9 cellular contexts compared by ENCODE assay signal in the genomic region with DNA sequence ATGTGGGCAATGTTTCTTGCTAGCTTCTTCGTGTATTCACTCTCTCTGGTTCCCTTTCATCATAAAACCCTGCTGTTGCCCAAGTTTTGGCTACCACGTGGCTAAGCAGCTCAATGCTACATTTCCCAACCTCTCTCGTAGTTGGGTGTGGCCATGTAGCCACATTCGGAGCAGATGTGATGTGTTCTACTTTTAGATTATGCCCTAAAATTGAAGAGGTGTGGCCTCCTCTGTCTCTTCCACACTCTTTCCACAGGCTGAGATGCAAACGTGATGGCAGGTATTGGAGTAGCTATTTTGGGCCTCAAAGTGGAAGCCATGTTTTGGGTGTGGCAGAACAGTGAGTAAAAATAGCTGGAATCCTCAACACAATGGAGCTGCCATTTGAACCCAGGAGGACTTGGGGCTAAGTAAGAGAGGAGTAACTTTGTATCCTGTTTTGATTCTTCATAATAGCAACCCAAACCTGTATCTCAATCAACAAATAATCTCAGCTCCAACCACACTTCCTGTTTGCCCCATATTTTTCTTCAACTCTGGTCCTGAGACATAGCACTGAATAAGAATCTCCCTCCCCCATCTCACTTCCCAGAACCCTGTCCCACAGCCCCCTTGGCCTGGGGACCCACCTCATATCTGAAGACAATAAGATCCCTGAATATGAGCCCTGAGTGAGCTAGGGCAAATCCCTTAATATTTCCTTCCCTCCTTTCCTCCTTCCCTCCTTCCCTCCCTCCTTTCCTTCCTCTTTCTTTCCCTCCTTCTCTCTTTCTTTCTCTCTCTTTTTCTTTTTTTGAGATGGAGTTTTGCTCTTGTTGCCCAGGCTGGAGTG. TPM values are rescaled to one million over a fixed set of nuclear protein-coding genes. Genes with fewer than 3 reads are reported as not detected.
DNase-seq lines count a peak whose midpoint lies in the region; ATAC-seq and TF ChIP-seq lines count a peak whose summit lies in the region.
"Had no signal": no experiment of that assay in that cellular context is flagged by ENCODE, and none has a peak within 500 bp of the region (broad histone marks: within the 10 kb centered on the region; RNA-seq: fewer than 3 reads in every experiment).

No MANE protein-coding gene starts in this region.

- peak overlapping the region; percentile 56 for H3K4me3 Mint-ChIP-seq in MCF 10A (ENCODE audit: unreplicated experiment)

- no peaks in the 10 kb centered on the region for H3K27me3 Mint-ChIP-seq in MCF 10A (ENCODE audit: insufficient read depth, unreplicated experiment)

- TF ChIP-seq CTCF in MCF 10A (IDR thresholded peaks at IDR 0.05; ENCODE audit: unreplicated experiment) (no peak), mammary epithelial cell (conservative IDR thresholded peaks at IDR 0.05 in 1 of 2, IDR thresholded peaks at IDR 0.05 in 1 of 2; ENCODE audit: extremely low read depth in 1 of 2, insufficient read depth in 1 of 2, low read depth in 1 of 2, low read length in 2 of 2) (no peak), fibroblast of pulmonary artery (IDR thresholded peaks at IDR 0.05; ENCODE audit: low read length, missing control alignments) (no peak), upper lobe of left lung (IDR thresholded peaks at IDR 0.05) (no peak)

- no peak overlapping the region for H3K9ac ChIP-seq in mammary epithelial cell (ENCODE audit: insufficient read depth, low read length)

- peak overlapping the region; percentile 96 for H3K27ac Mint-ChIP-seq in MCF 10A (ENCODE audit: low read depth, unreplicated experiment)

- H3K4me1 Mint-ChIP-seq in MCF 10A (ENCODE audit: insufficient read depth, unreplicated experiment): peaks cover 53% of the 10 kb centered on the region

- dilution Hi-C loops in mammary epithelial cell (cut with HindIII; ENCODE audit: low sequenced_read_pairs): no loop called here

- H4K20me1 ChIP-seq in mammary epithelial cell (ENCODE audit: insufficient read depth, low read length): no peaks in the 10 kb centered on the region

- DNase-seq in MCF 10A (ENCODE audit: unreplicated experiment) (peak; percentile 96), mammary epithelial cell (no peak), fibroblast of pulmonary artery (ENCODE audit: low read depth) (peak; percentile 46), upper lobe of left lung (peak in 1 of 2 donors; percentile 84), NCI-H2227 (lab: John Stamatoyannopoulos, UW; ENCODE audit: unreplicated experiment) (no peak)
- DNase-seq: IMR-90 had no signal

- TF ChIP-seq EP300 in upper lobe of left lung (IDR thresholded peaks at IDR 0.05): peak in 1 of 4 donors; percentile 45

- BruUV-seq in MCF 10A (replicated peaks; lab: Mats Ljungman, UMichigan) (no TSS peak), mammary epithelial cell (replicated peaks; lab: Mats Ljungman, UMichigan) (no TSS peak)

- no peak overlapping the region for H2AFZ ChIP-seq in mammary epithelial cell (ENCODE audit: low read depth, low read length)

- POLR2A ChIA-PET in MCF 10A (lab: Yijun Ruan, JAX): interaction anchor here (0.6 to 5.1 kb wide), 4 partner anchors 9 to 43 kb away, joined by 3 to 53 read pairs (median 3); a partner anchor contains a TSS

- H3K9me3 ChIP-seq in mammary epithelial cell (replicated peaks; ENCODE audit: insufficient read depth, low read length): no peaks in the 10 kb centered on the region
- H3K9me3 ChIP-seq in upper lobe of left lung: no peaks in the 10 kb centered on the region
- H3K9me3 ChIP-seq: pancreas had no signal

- no peak overlapping the region for H3K4me2 ChIP-seq in mammary epithelial cell (ENCODE audit: insufficient read depth, low read depth, low read length)

- CTCF ChIA-PET in MCF 10A (lab: Yijun Ruan, JAX): interaction anchor here (0.7 to 1.5 kb wide), 3 partner anchors 43 to 410 kb away, joined by 3 to 6 read pairs (median 5); a partner anchor contains a TSS
- CTCF ChIA-PET in mammary epithelial cell (lab: Charles Lee; ENCODE audit: low non-redundant PET): no interaction called here

- H3K27ac ChIP-seq in mammary epithelial cell (ENCODE audit: insufficient read depth, low read depth, low read length): no peak overlapping the region
- peak overlapping the region; percentile 42 to 76 (median 64) for H3K27ac ChIP-seq in upper lobe of left lung

- 78% methylated on average over 5 of the region's 5 CpGs for WGBS in mammary epithelial cell (ENCODE audit: low coverage, missing lambda C conversion rate)
- WGBS in upper lobe of left lung, 2 donors: 41 to 54% methylated on average over 5 of the region's 5 CpGs

- H3K27me3 ChIP-seq in mammary epithelial cell (ENCODE audit: insufficient read depth, low read length) (no peaks in the 10 kb centered on the region), upper lobe of left lung (no peaks in the 10 kb centered on the region)
- H3K27me3 ChIP-seq: pancreas had no signal

- H3K36me3 ChIP-seq in mammary epithelial cell (ENCODE audit: insufficient read depth, low read length) (peaks cover 2% of the 10 kb centered on the region), upper lobe of left lung (peaks cover 0 to 16% (median 3%) of the 10 kb centered on the region in 4 donors)
- H3K36me3 ChIP-seq: pancreas had no signal

- peaks cover 44% of the 10 kb centered on the region for H3K36me3 Mint-ChIP-seq in MCF 10A (ENCODE audit: insufficient read depth, unreplicated experiment)

- in situ Hi-C loops in mammary epithelial cell (cut with MboI; ENCODE audit: low sequenced_read_pairs in 2 of 2): loop anchor here in 1 of 2 donors (25.0 kb wide), 1 partner anchor 247 kb away; a partner anchor contains a TSS

- peaks cover 26% of the 10 kb centered on the region for H3K4me1 ChIP-seq in mammary epithelial cell (ENCODE audit: insufficient read depth, low read length)
- peaks cover 39 to 69% (median 53%) of the 10 kb centered on the region in 4 donors for H3K4me1 ChIP-seq in upper lobe of left lung

- peak in 1 of 2 donors; percentile 64 for ATAC-seq in upper lobe of left lung (ENCODE audit: low FRiP score in 2 of 2)
- ATAC-seq in HG03520 (IDR thresholded peaks at IDR 0.05; ENCODE audit: unreplicated experiment): no peak
- ATAC-seq: pancreas had no signal

- H3K9me3 Mint-ChIP-seq in MCF 10A (ENCODE audit: unreplicated experiment): peaks cover 8% of the 10 kb centered on the region

- H3K4me3 ChIP-seq in mammary epithelial cell (replicated peaks in 1 of 3; ENCODE audit: insufficient read depth in 1 of 3, low read depth in 2 of 3, low read length in 3 of 3): no peak overlapping the region
- no peak overlapping the region for H3K4me3 ChIP-seq in fibroblast of pulmonary artery (replicated peaks; ENCODE audit: low read depth, low read length)
- H3K4me3 ChIP-seq in upper lobe of left lung: no peak overlapping the region
- H3K4me3 ChIP-seq: pancreas had no signal

- TF ChIP-seq POLR2A in upper lobe of left lung (IDR thresholded peaks at IDR 0.05): peak in 1 of 4 donors; percentile 50

- intact Hi-C loops in MCF 10A (cut with micrococcal nuclease): no loop called here
- intact Hi-C loops in mammary epithelial cell (cut with micrococcal nuclease): loop anchor here (5.0 kb wide), 1 partner anchor 42 kb away; a partner anchor contains a TSS

- peaks cover 16% of the 10 kb centered on the region for H3K79me2 ChIP-seq in mammary epithelial cell (ENCODE audit: insufficient read depth, low read length)

RNA-seq across cellular contexts. Expression of a gene that starts 4.0 kb away (rescaled TPM):
- total RNA-seq in MCF 10A (2022) (291 and 345 TPM in 2 replicates), mammary epithelial cell (100 to 1,000 TPM in 1 of 2 donors, 10 to 100 TPM in 1; 55.0 to 160 TPM), upper lobe of left lung (100 to 1,000 TPM in 4 of 6 donors, 10 to 100 TPM in 2; 34.1 to 294 (median 119) TPM)
- 56.1 TPM for polyA plus RNA-seq in mammary epithelial cell
- 17.4 TPM for polyA minus RNA-seq in mammary epithelial cell
- total RNA-seq: T-helper 1 cell treated with Interleukin-12 subunit alpha and Interleukin-12 subunit beta and Interleukin-4 antibody, amounts not matched to agents 30 ng/mL and 1 ng/mL, for 36 hours had no signal

RNA-seq across cellular contexts. Expression of a gene that starts 19.0 kb away (rescaled TPM):
- 13.9 and 23.5 TPM in 2 replicates for total RNA-seq in MCF 10A (2022)
- 10 to 100 TPM; 12.7 to 17.7 TPM for total RNA-seq in mammary epithelial cell
- polyA plus RNA-seq in mammary epithelial cell: 6.3 TPM
- polyA minus RNA-seq in mammary epithelial cell: 43.2 TPM
- total RNA-seq in upper lobe of left lung: 10 to 100 TPM; 24.8 to 67.1 (median 37.3) TPM

RNA-seq across cellular contexts. Expression of a gene that starts 28.1 kb away (rescaled TPM):
- total RNA-seq in MCF 10A (2022) (not detected in 2 replicates), mammary epithelial cell (not detected), upper lobe of left lung (1 to 10 TPM in 1 of 6 donors, under 1 TPM in 1, not detected in 4; 0.89 to 1.4 TPM)
- not detected for polyA plus RNA-seq in mammary epithelial cell
- not detected for polyA minus RNA-seq in mammary epithelial cell
- total RNA-seq: IMR-90; T-helper 1 cell treated with Interleukin-12 subunit alpha and Interleukin-12 subunit beta and Interleukin-4 antibody, amounts not matched to agents 30 ng/mL and 1 ng/mL, for 36 hours had no signal
- polyA plus RNA-seq: IMR-90 had no signal

RNA-seq across cellular contexts. Expression of a gene that starts 40.3 kb away (rescaled TPM):
- total RNA-seq in MCF 10A (2022) (0.09 and 0.10 TPM in 2 replicates), mammary epithelial cell (under 1 TPM; under 0.01 to 0.09 TPM), upper lobe of left lung (10 to 100 TPM; 17.0 to 45.0 (median 33.4) TPM)
- polyA plus RNA-seq in mammary epithelial cell: 0.02 TPM
- not detected for polyA minus RNA-seq in mammary epithelial cell
- total RNA-seq: IMR-90 had no signal
- polyA plus RNA-seq: IMR-90 had no signal

RNA-seq across cellular contexts. Expression of a gene that starts 42.9 kb away (rescaled TPM):
- total RNA-seq in MCF 10A (2022): 18.1 and 19.7 TPM in 2 replicates
- 10 to 100 TPM; 14.2 to 23.2 TPM for total RNA-seq in mammary epithelial cell
- 23.5 TPM for polyA plus RNA-seq in mammary epithelial cell
- polyA minus RNA-seq in mammary epithelial cell: 5.9 TPM
- total RNA-seq in upper lobe of left lung: 10 to 100 TPM; 39.5 to 96.4 (median 56.2) TPM

Comparison
In these comparisons a context has a peak if more than half of its experiments do, and no peak if none do; other contexts are left out.
1. DNase-seq: peak in MCF 10A (single experiment) and fibroblast of pulmonary artery (single experiment); none in mammary epithelial cell (single experiment) and NCI-H2227 (single experiment).